ENCODE assay signal across 1 cellular context in genomic region chr12:32561931-32562341, GRCh38.
TF ChIP-seq lines count a peak whose summit lies in the region.

No MANE protein-coding gene starts in this region.

TF ChIP-seq in endothelial cell of umbilical vein, 7 proteins besides CTCF, POLR2A, EP300 and RAD21:
- no peak for TF ChIP-seq MAX (IDR thresholded peaks at IDR 0.05; ENCODE audit: insufficient read depth, insufficient read length)
- no peak for TF ChIP-seq POLR2AphosphoS5 (IDR thresholded peaks at IDR 0.05; ENCODE audit: insufficient read depth, low read depth, low read length)
- no peak for TF ChIP-seq EZH2 (IDR thresholded peaks at IDR 0.05; ENCODE audit: borderline replicate concordance, low read depth, low read length, severe bottlenecking)
- TF ChIP-seq GATA2 (IDR thresholded peaks at IDR 0.05; ENCODE audit: insufficient read depth, insufficient read length, low read depth, low read length) = no peak
- no peak for TF ChIP-seq JUN (IDR thresholded peaks at IDR 0.05; ENCODE audit: borderline replicate concordance, insufficient read depth, insufficient read length, low read depth)
- TF ChIP-seq FOS (IDR thresholded peaks at IDR 0.05; ENCODE audit: borderline replicate concordance, insufficient read depth, low read length) = no peak
- no peak for TF ChIP-seq MYC (IDR thresholded peaks at IDR 0.05; ENCODE audit: low read depth, low read length)
